In genomic region chr11:131206671-131207070, GRCh38 we compare ENCODE assay signal across 20 cellular contexts.
"Had no signal": no experiment of that assay in that cellular context is flagged by ENCODE, and none has a peak within 500 bp of the region (broad histone marks: within the 10 kb centered on the region; RNA-seq: fewer than 3 reads in every experiment).

No MANE protein-coding gene starts in this region.

- ATAC-seq: left lung; mucosa of descending colon; natural killer cell treated with Interleukin-12 subunit alpha and Interleukin-12 subunit beta and Interleukin-15 and Interleukin-18, amount 100 ng/mL, for 72 hours; psoas muscle; right lobe of liver; stimulated activated naive CD8-positive, alpha-beta T cell treated with anti-CD3 and anti-CD28 coated beads, Interleukin-15, amount 100 ng/mL, for 72 hours had no signal

- DNase-seq: dorsolateral prefrontal cortex; effector CD4-positive, alpha-beta T cell; left cardiac atrium; left lung; mesenchymal stem cell; mucosa of descending colon; naive B cell; ovary; posterior cingulate gyrus; psoas muscle; right lobe of liver; stimulated activated CD4-positive, alpha-beta T cell treated with anti-CD3 and anti-CD28 coated beads, Interleukin-12 subunit alpha, Interleukin-12 subunit beta, amount 100 ng/mL, for 4 hours; stimulated activated CD4-positive, alpha-beta T cell treated with anti-CD3 and anti-CD28 coated beads, Interleukin-1b, Interleukin-23, amount 100 ng/mL, for 48 hours; stimulated activated CD4-positive, alpha-beta T cell treated with anti-CD3 and anti-CD28 coated beads, Interleukin-4, amount 100 ng/mL, for 1 hour; stimulated activated CD8-positive, alpha-beta memory T cell treated with anti-CD3 and anti-CD28 coated beads, Interleukin-4, amount 100 ng/mL, for 48 hours; stimulated activated naive CD4-positive, alpha-beta T cell; stimulated activated naive CD8-positive, alpha-beta T cell treated with anti-CD3 and anti-CD28 coated beads, Interleukin-15, amount 100 ng/mL, for 72 hours; thyroid gland; trophoblast cell had no signal
